ENCODE assay signal across 8 cellular contexts in the genomic region with DNA sequence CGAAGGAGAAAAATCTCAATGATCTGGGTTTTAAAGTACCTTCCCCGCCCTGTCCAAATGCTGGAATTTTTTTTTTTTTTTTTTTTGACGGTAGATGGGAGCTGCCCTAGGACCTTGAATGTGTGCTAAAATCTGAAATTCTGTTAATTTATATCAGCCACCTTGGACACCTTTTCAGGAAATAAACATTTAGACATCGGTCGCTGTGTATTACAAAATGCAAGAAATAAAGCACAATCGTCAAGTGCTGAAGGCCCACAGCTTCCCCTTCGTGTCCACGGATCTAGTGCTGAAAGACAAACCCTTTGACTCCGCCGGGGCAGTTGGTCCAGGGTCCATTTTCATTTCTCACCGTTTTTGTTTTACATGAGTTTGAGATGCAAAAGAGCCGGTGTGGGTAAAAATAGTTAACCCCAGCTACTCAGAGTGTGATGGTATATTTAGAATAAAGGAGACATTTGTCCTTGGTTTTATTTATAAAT.
DNase-seq lines count a peak whose midpoint lies in the region; ATAC-seq and TF ChIP-seq lines count a peak whose summit lies in the region.

No MANE protein-coding gene starts in this region.

- peak overlapping the region; percentile 81 for H3K4me3 Mint-ChIP-seq in activated CD8-positive, alpha-beta T cell treated with anti-CD3 and anti-CD28 coated beads, Interleukin-2, amount 10 ng/mL, durations not matched to agents 7 days and 5 days
- H3K4me3 Mint-ChIP-seq in nephron = peak overlapping the region; percentile 80 to 92 (median 82)

- no peak for ATAC-seq in activated CD8-positive, alpha-beta T cell treated with anti-CD3 and anti-CD28 coated beads, Interleukin-2, amount 10 ng/mL, durations not matched to agents 7 days and 5 days
- no peak for ATAC-seq in omental fat pad (ENCODE audit: low FRiP score)

- no peak for TF ChIP-seq CTCF in LNCaP clone FGC (IDR thresholded peaks at IDR 0.05; ENCODE audit: control insufficient read depth, extremely low read depth, insufficient read depth)
- TF ChIP-seq CTCF in fibroblast of pulmonary artery (IDR thresholded peaks at IDR 0.05; ENCODE audit: low read length, missing control alignments) = no peak
- TF ChIP-seq CTCF in nephron (IDR thresholded peaks at IDR 0.05; ENCODE audit: unreplicated experiment in 3 of 3) = no peak
- TF ChIP-seq CTCF in omental fat pad (IDR thresholded peaks at IDR 0.05) = no peak

- peak overlapping the region; percentile 51 for H3K4me3 ChIP-seq in LNCaP clone FGC (ENCODE audit: low read depth, low read length)
- H3K4me3 ChIP-seq in fibroblast of pulmonary artery (replicated peaks; ENCODE audit: low read depth, low read length) = peak overlapping the region; percentile 48

- peak overlapping the region; percentile 96 for H3K27ac Mint-ChIP-seq in activated CD8-positive, alpha-beta T cell treated with anti-CD3 and anti-CD28 coated beads, Interleukin-2, amount 10 ng/mL, durations not matched to agents 7 days and 5 days
- peak overlapping the region; percentile 98 to 99 (median 99) for H3K27ac Mint-ChIP-seq in nephron

- no peaks in the 10 kb centered on the region for H3K9me3 Mint-ChIP-seq in activated CD8-positive, alpha-beta T cell treated with anti-CD3 and anti-CD28 coated beads, Interleukin-2, amount 10 ng/mL, durations not matched to agents 7 days and 5 days (ENCODE audit: insufficient read depth)
- H3K9me3 Mint-ChIP-seq in nephron = no peaks in the 10 kb centered on the region

- H3K36me3 Mint-ChIP-seq in activated CD8-positive, alpha-beta T cell treated with anti-CD3 and anti-CD28 coated beads, Interleukin-2, amount 10 ng/mL, durations not matched to agents 7 days and 5 days (ENCODE audit: low read depth) = peaks cover 8% of the 10 kb centered on the region
- H3K36me3 Mint-ChIP-seq in nephron (ENCODE audit: low read depth) = no peaks in the 10 kb centered on the region

- POLR2A ChIA-PET in activated CD8-positive, alpha-beta T cell treated with anti-CD3 and anti-CD28 coated beads, Interleukin-2, amount 10 ng/mL, durations not matched to agents 7 days and 5 days (lab: Charles Lee) = interaction anchor here (0.6 to 8.2 kb wide), 19 partner anchors 7 to 131 kb away, joined by 3 to 401 read pairs (median 9); a partner anchor contains a TSS

- peak; percentile 48 for DNase-seq in NCI-H146 (lab: John Stamatoyannopoulos, UW)
- DNase-seq in NCI-H146 treated with DMSO at 0.1 percent for 48 hours (lab: John Stamatoyannopoulos, UW; ENCODE audit: unreplicated experiment) = no peak
- DNase-seq in LNCaP clone FGC (ENCODE audit: low read depth) = no peak
- peak; percentile 61 for DNase-seq in activated CD8-positive, alpha-beta T cell treated with anti-CD3 and anti-CD28 coated beads, Interleukin-2, amount 10 ng/mL, durations not matched to agents 7 days and 5 days
- peak; percentile 58 for DNase-seq in fibroblast of pulmonary artery (ENCODE audit: low read depth)
- DNase-seq in mesenteric fat pad (ENCODE audit: low spot score) = no peak
- DNase-seq in omental fat pad (ENCODE audit: low spot score) = no peak

- no peaks in the 10 kb centered on the region for H3K27me3 Mint-ChIP-seq in activated CD8-positive, alpha-beta T cell treated with anti-CD3 and anti-CD28 coated beads, Interleukin-2, amount 10 ng/mL, durations not matched to agents 7 days and 5 days (ENCODE audit: low read depth)
- H3K27me3 Mint-ChIP-seq in nephron (ENCODE audit: low read depth) = no peaks in the 10 kb centered on the region

- H3K4me1 Mint-ChIP-seq in activated CD8-positive, alpha-beta T cell treated with anti-CD3 and anti-CD28 coated beads, Interleukin-2, amount 10 ng/mL, durations not matched to agents 7 days and 5 days (ENCODE audit: low read depth) = peaks cover 53% of the 10 kb centered on the region
- peaks cover 39% of the 10 kb centered on the region for H3K4me1 Mint-ChIP-seq in nephron

- CTCF ChIA-PET in activated CD8-positive, alpha-beta T cell treated with anti-CD3 and anti-CD28 coated beads, Interleukin-2, amount 10 ng/mL, durations not matched to agents 7 days and 5 days (lab: Charles Lee) = interaction anchor here (0.8 to 5.1 kb wide), 18 partner anchors 10 to 115 kb away, joined by 3 to 90 read pairs (median 20); a partner anchor contains a TSS

Comparison
In these comparisons a context has a peak if more than half of its experiments do, and no peak if none do; other contexts are left out.
1. DNase-seq: peak in NCI-H146 (single experiment), activated CD8-positive, alpha-beta T cell treated with anti-CD3 and anti-CD28 coated beads, Interleukin-2, amount 10 ng/mL, durations not matched to agents 7 days and 5 days (single experiment) and fibroblast of pulmonary artery (single experiment); none in NCI-H146 treated with DMSO at 0.1 percent for 48 hours (single experiment), LNCaP clone FGC (single experiment), mesenteric fat pad (single experiment) and omental fat pad (single experiment).